Comparison of ENCODE assay signal across 28 cellular contexts in genomic region chr2:239167766-239168444, GRCh38.
DNase-seq lines count a peak whose midpoint lies in the region; ATAC-seq, FAIRE-seq and TF ChIP-seq lines count a peak whose summit lies in the region.
"Had no signal": no experiment of that assay in that cellular context is flagged by ENCODE, and none has a peak within 500 bp of the region (broad histone marks: within the 10 kb centered on the region; RNA-seq: fewer than 3 reads in every experiment).

No MANE protein-coding gene starts in this region.

- no peaks in the 10 kb centered on the region for H3K27me3 ChIP-seq in right cardiac atrium (ENCODE audit: control insufficient read depth, insufficient read depth)
- H3K27me3 ChIP-seq in osteoblast (ENCODE audit: insufficient read depth, low read length): no peaks in the 10 kb centered on the region
- H3K27me3 ChIP-seq in suprapubic skin: no peaks in the 10 kb centered on the region
- H3K27me3 ChIP-seq: BE2C, brain microvascular endothelial cell, ovary, SJCRH30, vagina had no signal

- 93% methylated on average over 26 of the region's 26 CpGs for WGBS in right cardiac atrium
- 94% methylated on average over 26 of the region's 26 CpGs for WGBS in suprapubic skin

- H4K20me1 ChIP-seq in osteoblast (ENCODE audit: insufficient read depth, low read length): no peaks in the 10 kb centered on the region

- no peak overlapping the region for H2AFZ ChIP-seq in osteoblast (ENCODE audit: low read length)
- H2AFZ ChIP-seq: GM23248 had no signal

- H3K79me2 ChIP-seq in osteoblast (ENCODE audit: insufficient read depth, low read length): no peaks in the 10 kb centered on the region

- H3K4me3 ChIP-seq in right cardiac atrium (ENCODE audit: low read length) (no peak overlapping the region), osteoblast (ENCODE audit: insufficient read depth, low read length) (no peak overlapping the region), suprapubic skin (no peak overlapping the region)
- H3K4me3 ChIP-seq: GM23248, ovary, SJCRH30, vagina had no signal

- intact Hi-C loops in left cardiac atrium (cut with DNase I): no loop called here
- intact Hi-C loops in right cardiac atrium (cut with DNase I): no loop called here

- no peak overlapping the region for H3K4me2 ChIP-seq in osteoblast (ENCODE audit: insufficient read depth, low read length)
- H3K4me2 ChIP-seq: KMS-11 had no signal

- TF ChIP-seq CTCF in osteoblast (IDR thresholded peaks at IDR 0.05; ENCODE audit: extremely low read depth, low read depth, low read length) (no peak), suprapubic skin (IDR thresholded peaks at IDR 0.05) (no peak)

- no peak for TF ChIP-seq EP300 in suprapubic skin (IDR thresholded peaks at IDR 0.05)

- DNase-seq in left cardiac atrium (peak; percentile 7), right cardiac atrium (no peak), islet precursor cell (peak; percentile 48), osteoblast (ENCODE audit: insufficient read length, low spot score, missing footprints) (peak; percentile 54), suprapubic skin (ENCODE audit: low spot score in 2 of 2) (peak; percentile 40 to 63), urothelium cell line (ENCODE audit: low spot score) (no peak)
- no peak for DNase-seq in effector CD8-positive, alpha-beta T cell (lab: John Stamatoyannopoulos, UW)
- DNase-seq: activated CD4-positive, alpha-beta T cell treated with anti-CD3 and anti-CD28 coated beads, Interleukin-2, amount 50 U/mL, for 48 hours; activated gamma-delta T cell; BE2C; brain microvascular endothelial cell; DMS53; effector memory CD8-positive, alpha-beta T cell; GM23248; MV-4-11; naive B cell; NCI-H1694; NCI-H2171 treated with DMSO at 0.1 percent for 48 hours; NCI-H526 treated with DMSO at 0.1 percent for 48 hours; SJCRH30 had no signal

- ATAC-seq in left cardiac atrium (no peak), right cardiac atrium (no peak), HG03045 (IDR thresholded peaks at IDR 0.05; ENCODE audit: unreplicated experiment) (no peak)
- ATAC-seq: effector memory CD8-positive, alpha-beta T cell; esophagus mucosa; Panc1; T-cell had no signal

- no peak for TF ChIP-seq POLR2A in suprapubic skin (IDR thresholded peaks at IDR 0.05)

- H3K36me3 ChIP-seq in osteoblast (ENCODE audit: insufficient read depth, low read length): no peaks in the 10 kb centered on the region
- peaks cover 43% of the 10 kb centered on the region for H3K36me3 ChIP-seq in suprapubic skin
- H3K36me3 ChIP-seq: BE2C, brain microvascular endothelial cell, ovary had no signal

- H3K4me1 ChIP-seq in right cardiac atrium (ENCODE audit: control insufficient read depth, insufficient read depth, low read length) (peaks cover 2% of the 10 kb centered on the region), osteoblast (ENCODE audit: insufficient read depth, low read length) (no peaks in the 10 kb centered on the region), suprapubic skin (no peaks in the 10 kb centered on the region)
- H3K4me1 ChIP-seq: BE2C, SJCRH30, vagina had no signal

- no peaks in the 10 kb centered on the region for H3K9me3 ChIP-seq in right cardiac atrium (ENCODE audit: control insufficient read depth, low read length)
- H3K9me3 ChIP-seq in osteoblast (ENCODE audit: low read depth, low read length): no peaks in the 10 kb centered on the region
- H3K9me3 ChIP-seq in suprapubic skin: peaks cover 11% of the 10 kb centered on the region
- H3K9me3 ChIP-seq: BE2C, ovary had no signal

- H3K27ac ChIP-seq in right cardiac atrium (ENCODE audit: low read length): no peak overlapping the region
- no peak overlapping the region for H3K27ac ChIP-seq in osteoblast (ENCODE audit: low read depth, low read length)
- no peak overlapping the region for H3K27ac ChIP-seq in suprapubic skin
- H3K27ac ChIP-seq: brain microvascular endothelial cell, GM23248, KMS-11, ovary, SJCRH30, vagina had no signal

- FAIRE-seq in urothelium cell line (lab: Jason Lieb, UNC): no peak
- FAIRE-seq: frontal cortex had no signal

Comparison
In these comparisons a context has a peak if more than half of its experiments do, and no peak if none do; other contexts are left out.
1. DNase-seq: peak in left cardiac atrium (single experiment), islet precursor cell (single experiment), osteoblast (single experiment) and suprapubic skin (2 of 2); none in right cardiac atrium (0 of 3), effector CD8-positive, alpha-beta T cell (single experiment) and urothelium cell line (single experiment).